ENCODE assay signal across 23 cellular contexts in the genomic region with DNA sequence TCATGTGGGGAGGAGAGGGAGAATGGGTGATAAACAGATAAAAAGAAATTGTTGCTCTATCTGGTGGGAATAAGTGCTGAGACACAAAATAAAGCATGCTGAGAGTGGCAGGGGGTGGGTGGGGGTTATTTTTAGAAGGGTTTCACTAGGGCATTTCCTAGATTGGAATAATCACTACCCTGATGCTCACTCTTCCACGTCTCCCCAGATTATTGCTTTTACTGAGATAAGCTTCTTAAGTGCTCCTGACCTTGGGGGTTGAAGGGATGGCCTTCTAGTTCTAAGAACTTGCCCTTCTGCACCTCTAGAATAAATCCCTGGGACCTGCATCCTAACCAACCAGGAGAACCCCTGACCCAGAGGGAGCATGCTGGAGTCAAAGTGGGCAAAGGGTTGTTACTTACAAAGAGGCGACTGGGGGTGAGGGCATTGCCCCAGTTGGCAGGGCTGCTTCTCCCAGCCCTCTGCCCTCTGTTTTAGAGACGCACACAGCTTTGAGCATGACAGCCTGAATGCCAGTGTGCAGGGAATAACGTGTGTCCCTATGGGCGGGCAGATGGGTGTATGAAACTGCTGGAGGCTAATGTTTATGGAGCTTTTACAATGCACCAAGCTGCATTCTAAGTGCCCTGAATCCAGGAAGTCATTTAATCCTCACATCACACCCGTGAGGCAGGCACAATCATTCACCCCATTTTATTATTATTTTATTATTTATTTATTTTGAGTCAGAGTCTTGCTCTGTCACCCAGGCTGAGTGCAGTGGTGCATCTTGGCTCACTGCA. TPM values are rescaled to one million over a fixed set of nuclear protein-coding genes. Genes with fewer than 3 reads are reported as not detected.
DNase-seq lines count a peak whose midpoint lies in the region; ATAC-seq and TF ChIP-seq lines count a peak whose summit lies in the region.
"Had no signal": no experiment of that assay in that cellular context is flagged by ENCODE, and none has a peak within 500 bp of the region (broad histone marks: within the 10 kb centered on the region; RNA-seq: fewer than 3 reads in every experiment).

No MANE protein-coding gene starts in this region.

- H3K4me1 ChIP-seq in SK-N-SH (ENCODE audit: control insufficient read depth in 1 of 2, insufficient read depth in 2 of 2, low read depth in 1 of 2, low read length in 1 of 2) (no peaks in the 10 kb centered on the region), PC-3 (ENCODE audit: insufficient read depth, low read length) (peaks cover 21% of the 10 kb centered on the region), mucosa of descending colon (ENCODE audit: low read depth) (peaks cover 14% of the 10 kb centered on the region)

- H3K27ac ChIP-seq in SK-N-SH (ENCODE audit: low read depth in 2 of 2, low read length in 1 of 2) (no peak overlapping the region), PC-3 (ENCODE audit: low read length) (no peak overlapping the region)
- H3K27ac ChIP-seq: 22Rv1, KMS-11, PC-9 had no signal

- no peaks in the 10 kb centered on the region for H3K36me3 Mint-ChIP-seq in chondrocyte (ENCODE audit: low read depth)
- H3K36me3 Mint-ChIP-seq: IgD-negative memory B cell had no signal

- peaks cover 13% of the 10 kb centered on the region for H3K4me1 Mint-ChIP-seq in chondrocyte (ENCODE audit: low read depth)

- no peak overlapping the region for H3K4me2 ChIP-seq in SK-N-SH
- H3K4me2 ChIP-seq in PC-3 (ENCODE audit: low read length), result no peak overlapping the region
- H3K4me2 ChIP-seq: KMS-11, PC-9 had no signal

- H3K36me3 ChIP-seq in SK-N-SH (replicated peaks in 1 of 2; ENCODE audit: control insufficient read depth in 1 of 2, insufficient read depth in 2 of 2, low read length in 1 of 2) (no peaks in the 10 kb centered on the region), PC-3 (ENCODE audit: low read depth, low read length) (no peaks in the 10 kb centered on the region), mucosa of descending colon (ENCODE audit: low read depth) (no peaks in the 10 kb centered on the region)

- H3K9me2 ChIP-seq in SK-N-SH (no peaks in the 10 kb centered on the region), PC-3 (replicated peaks; ENCODE audit: low read length) (no peaks in the 10 kb centered on the region)

- H3K4me3 ChIP-seq in SK-N-SH (ENCODE audit: low read depth in 2 of 2, low read length in 1 of 2), result no peak overlapping the region
- no peak overlapping the region for H3K4me3 ChIP-seq in PC-3 (ENCODE audit: low read length)
- no peak overlapping the region for H3K4me3 ChIP-seq in mucosa of descending colon
- H3K4me3 ChIP-seq: GM12878, PC-9 had no signal

- no peak for TF ChIP-seq EP300 in SK-N-SH (IDR thresholded peaks at IDR 0.05; ENCODE audit: borderline replicate concordance in 1 of 2, low read depth in 1 of 2, low read length in 1 of 2)

- H2AFZ ChIP-seq in SK-N-SH (ENCODE audit: low read depth) (no peak overlapping the region), PC-3 (ENCODE audit: low read length) (no peak overlapping the region)
- H2AFZ ChIP-seq: PC-9 had no signal

- H3K27me3 ChIP-seq in SK-N-SH (ENCODE audit: insufficient read depth) (peaks cover 54% of the 10 kb centered on the region), PC-3 (ENCODE audit: low read length) (peaks cover 46% of the 10 kb centered on the region)

- no peaks in the 10 kb centered on the region for H3F3A ChIP-seq in SK-N-SH (replicated peaks; ENCODE audit: insufficient read depth)
- no peaks in the 10 kb centered on the region for H3F3A ChIP-seq in PC-3 (ENCODE audit: low read length, unreplicated experiment)

- POLR2A ChIA-PET in SK-N-SH (lab: Yijun Ruan, JAX) (no interaction called here), PC-3 (lab: Charles Lee; ENCODE audit: unreplicated experiment) (no interaction called here)

- H3K9me3 Mint-ChIP-seq in chondrocyte (ENCODE audit: low read depth), result no peaks in the 10 kb centered on the region

- CTCF ChIA-PET in SK-N-SH (lab: Yijun Ruan, JAX) (interaction anchor here (2.1 kb wide), 1 partner anchor 14 kb away, joined by 10 read pairs; no protein-coding TSS in a partner anchor), PC-3 (lab: Charles Lee) (no interaction called here)

- no peak for ATAC-seq in SK-N-SH treated with all-trans-retinoic acid at 6 μM for 48 hours
- peak; percentile 45 for ATAC-seq in PC-3
- ATAC-seq in mucosa of descending colon, result peak; percentile 84
- ATAC-seq in HG02763 (IDR thresholded peaks at IDR 0.05; ENCODE audit: unreplicated experiment), result no peak
- ATAC-seq: GM12878, Right ventricle myocardium inferior had no signal

- no peak overlapping the region for H3K4me3 Mint-ChIP-seq in chondrocyte (ENCODE audit: unreplicated experiment)
- H3K4me3 Mint-ChIP-seq: IgD-negative memory B cell had no signal

- intact Hi-C loops in PC-3 (cut with micrococcal nuclease), result no loop called here
- intact Hi-C loops in mucosa of descending colon (cut with DNase I, micrococcal nuclease), result no loop called here

- H3K9ac ChIP-seq in SK-N-SH, result no peak overlapping the region
- no peak overlapping the region for H3K9ac ChIP-seq in PC-3 (ENCODE audit: low read length)
- H3K9ac ChIP-seq: KMS-11 had no signal

- H3K27me3 Mint-ChIP-seq in chondrocyte (ENCODE audit: low read depth), result peaks cover 22% of the 10 kb centered on the region

- DNase-seq in SK-N-SH, result peak; percentile 2
- peak; percentile 17 for DNase-seq in PC-3
- DNase-seq in mucosa of descending colon, result peak in 1 of 3 donors; percentile 21
- no peak for DNase-seq in chondrocyte (ENCODE audit: low spot score)
- DNase-seq in GM03348 (ENCODE audit: low spot score), result no peak
- DNase-seq: ACHN, Calu3, HCEC 1CT, MM.1S, NCI-H2029, NCI-H226, NCI-H510A, PC-9, SW 1271 had no signal

- H3K79me2 ChIP-seq in SK-N-SH (ENCODE audit: insufficient read depth) (no peaks in the 10 kb centered on the region), PC-3 (ENCODE audit: low read length) (no peaks in the 10 kb centered on the region)

- no peak overlapping the region for H3K27ac Mint-ChIP-seq in chondrocyte (ENCODE audit: unreplicated experiment)
- H3K27ac Mint-ChIP-seq: IgD-negative memory B cell had no signal

- TF ChIP-seq CTCF in SK-N-SH (IDR thresholded peaks at IDR 0.05), result no peak
- no peak for TF ChIP-seq CTCF in PC-3 (conservative IDR thresholded peaks at IDR 0.05; ENCODE audit: low read depth, low read length)
- TF ChIP-seq CTCF in mucosa of descending colon (IDR thresholded peaks at IDR 0.05), result no peak
- TF ChIP-seq CTCF in chondrocyte (IDR thresholded peaks at IDR 0.05), result no peak

- no peak for TF ChIP-seq RAD21 in SK-N-SH (IDR thresholded peaks at IDR 0.05; ENCODE audit: low read length)

- 0% methylated on average over 4 of the region's 6 CpGs for WGBS in SK-N-SH (ENCODE audit: low lambda C conversion rate)

- no TSS peak for BruUV-seq in PC-3 (replicated peaks; lab: Mats Ljungman, UMichigan)

- no peaks in the 10 kb centered on the region for H3K9me3 ChIP-seq in SK-N-SH
- H3K9me3 ChIP-seq in PC-3 (ENCODE audit: low read length), result no peaks in the 10 kb centered on the region
- H3K9me3 ChIP-seq in mucosa of descending colon, result no peaks in the 10 kb centered on the region

- H4K20me1 ChIP-seq in SK-N-SH (ENCODE audit: insufficient read depth), result no peaks in the 10 kb centered on the region
- no peaks in the 10 kb centered on the region for H4K20me1 ChIP-seq in PC-3 (ENCODE audit: low read length)

TF ChIP-seq in SK-N-SH, 30 proteins besides CTCF, POLR2A, EP300 and RAD21 (continues in another document):
- TF ChIP-seq, protein P1, sequence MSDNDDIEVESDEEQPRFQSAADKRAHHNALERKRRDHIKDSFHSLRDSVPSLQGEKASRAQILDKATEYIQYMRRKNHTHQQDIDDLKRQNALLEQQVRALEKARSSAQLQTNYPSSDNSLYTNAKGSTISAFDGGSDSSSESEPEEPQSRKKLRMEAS (IDR thresholded peaks at IDR 0.05; ENCODE audit: low read depth), result no peak
- TF ChIP-seq NRF1 (IDR thresholded peaks at IDR 0.05; ENCODE audit: low read depth, low read length) (no peak), ELF1 (IDR thresholded peaks at IDR 0.05) (no peak), MEF2A (IDR thresholded peaks at IDR 0.05; ENCODE audit: borderline replicate concordance, low read depth) (no peak)
- TF ChIP-seq, protein P2, sequence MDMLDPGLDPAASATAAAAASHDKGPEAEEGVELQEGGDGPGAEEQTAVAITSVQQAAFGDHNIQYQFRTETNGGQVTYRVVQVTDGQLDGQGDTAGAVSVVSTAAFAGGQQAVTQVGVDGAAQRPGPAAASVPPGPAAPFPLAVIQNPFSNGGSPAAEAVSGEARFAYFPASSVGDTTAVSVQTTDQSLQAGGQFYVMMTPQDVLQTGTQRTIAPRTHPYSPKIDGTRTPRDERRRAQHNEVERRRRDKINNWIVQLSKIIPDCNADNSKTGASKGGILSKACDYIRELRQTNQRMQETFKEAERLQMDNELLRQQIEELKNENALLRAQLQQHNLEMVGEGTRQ (IDR thresholded peaks at IDR 0.05; ENCODE audit: borderline replicate concordance, low read depth, low read length), result no peak

TF ChIP-seq in SK-N-SH treated with all-trans-retinoic acid at 6 μM for 48 hours, 23 proteins besides CTCF, POLR2A, EP300 and RAD21:
- TF ChIP-seq CSDC2 (CRISPR knock-in tag; IDR thresholded peaks at IDR 0.05), result no peak
- TF ChIP-seq, protein P3, sequence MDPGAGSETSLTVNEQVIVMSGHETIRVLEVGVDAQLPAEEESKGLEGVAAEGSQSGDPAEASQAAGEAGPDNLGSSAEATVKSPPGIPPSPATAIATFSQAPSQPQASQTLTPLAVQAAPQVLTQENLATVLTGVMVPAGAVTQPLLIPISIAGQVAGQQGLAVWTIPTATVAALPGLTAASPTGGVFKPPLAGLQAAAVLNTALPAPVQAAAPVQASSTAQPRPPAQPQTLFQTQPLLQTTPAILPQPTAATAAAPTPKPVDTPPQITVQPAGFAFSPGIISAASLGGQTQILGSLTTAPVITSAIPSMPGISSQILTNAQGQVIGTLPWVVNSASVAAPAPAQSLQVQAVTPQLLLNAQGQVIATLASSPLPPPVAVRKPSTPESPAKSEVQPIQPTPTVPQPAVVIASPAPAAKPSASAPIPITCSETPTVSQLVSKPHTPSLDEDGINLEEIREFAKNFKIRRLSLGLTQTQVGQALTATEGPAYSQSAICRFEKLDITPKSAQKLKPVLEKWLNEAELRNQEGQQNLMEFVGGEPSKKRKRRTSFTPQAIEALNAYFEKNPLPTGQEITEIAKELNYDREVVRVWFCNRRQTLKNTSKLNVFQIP (CRISPR knock-in tag; IDR thresholded peaks at IDR 0.05; ENCODE audit: borderline replicate concordance, low read depth), result no peak
- TF ChIP-seq ZC3H10 (CRISPR knock-in tag; IDR thresholded peaks at IDR 0.05), result no peak
TF ChIP-seq in SK-N-SH treated with all-trans-retinoic acid at 6 μM for 48 hours: peak in this region for 0.

RNA-seq across cellular contexts. Expression of a gene that starts 0.7 kb away (rescaled TPM):
- 0.03 TPM in 1 of 2 replicates, not detected in the other for polyA plus RNA-seq in SK-N-SH (2012; rRNA removed)
- polyA plus RNA-seq in SK-N-SH (2012; cell fraction: cytosol; rRNA removed), result not detected in 2 replicates
- polyA plus RNA-seq in SK-N-SH (2012; cell fraction: nucleus; rRNA removed), result not detected in 2 replicates
- not detected in 2 replicates for total RNA-seq in PC-3 (2014; rRNA removed)
- not detected for total RNA-seq in mucosa of descending colon
- total RNA-seq in chondrocyte, result not detected in 3 replicates
- total RNA-seq: Calu3, Daoy, GM12878, H1, PC-9, Right ventricle myocardium inferior had no signal
- polyA plus RNA-seq: IgD-negative memory B cell had no signal

RNA-seq across cellular contexts. Expression of a gene that starts 3.7 kb away (rescaled TPM):
- under 0.01 and 0.02 TPM in 2 replicates for polyA plus RNA-seq in SK-N-SH (2012; rRNA removed)
- polyA plus RNA-seq in SK-N-SH (2012; cell fraction: cytosol; rRNA removed), result 0.01 TPM in 1 of 2 replicates, not detected in the other
- 0.02 TPM in 1 of 2 replicates, not detected in the other for polyA plus RNA-seq in SK-N-SH (2012; cell fraction: nucleus; rRNA removed)
- 0.11 and 0.12 TPM in 2 replicates for total RNA-seq in PC-3 (2014; rRNA removed)
- 1 to 10 TPM; 1.9 to 7.2 (median 5.5) TPM for total RNA-seq in mucosa of descending colon
- 24.8 to 65.9 TPM (median 63.6 TPM) in 3 replicates for total RNA-seq in chondrocyte
- total RNA-seq: PC-9 had no signal
- polyA plus RNA-seq: IgD-negative memory B cell had no signal

Comparison
In these comparisons a context has a peak if more than half of its experiments do, and no peak if none do; other contexts are left out.
1. DNase-seq: peak in SK-N-SH (single experiment) and PC-3 (single experiment); none in chondrocyte (single experiment) and GM03348 (single experiment).
2. ATAC-seq: peak in PC-3 (single experiment) and mucosa of descending colon (single experiment); none in SK-N-SH treated with all-trans-retinoic acid at 6 μM for 48 hours (single experiment) and HG02763 (single experiment).